Comparison of ENCODE assay signal across 16 cellular contexts in the genomic region with DNA sequence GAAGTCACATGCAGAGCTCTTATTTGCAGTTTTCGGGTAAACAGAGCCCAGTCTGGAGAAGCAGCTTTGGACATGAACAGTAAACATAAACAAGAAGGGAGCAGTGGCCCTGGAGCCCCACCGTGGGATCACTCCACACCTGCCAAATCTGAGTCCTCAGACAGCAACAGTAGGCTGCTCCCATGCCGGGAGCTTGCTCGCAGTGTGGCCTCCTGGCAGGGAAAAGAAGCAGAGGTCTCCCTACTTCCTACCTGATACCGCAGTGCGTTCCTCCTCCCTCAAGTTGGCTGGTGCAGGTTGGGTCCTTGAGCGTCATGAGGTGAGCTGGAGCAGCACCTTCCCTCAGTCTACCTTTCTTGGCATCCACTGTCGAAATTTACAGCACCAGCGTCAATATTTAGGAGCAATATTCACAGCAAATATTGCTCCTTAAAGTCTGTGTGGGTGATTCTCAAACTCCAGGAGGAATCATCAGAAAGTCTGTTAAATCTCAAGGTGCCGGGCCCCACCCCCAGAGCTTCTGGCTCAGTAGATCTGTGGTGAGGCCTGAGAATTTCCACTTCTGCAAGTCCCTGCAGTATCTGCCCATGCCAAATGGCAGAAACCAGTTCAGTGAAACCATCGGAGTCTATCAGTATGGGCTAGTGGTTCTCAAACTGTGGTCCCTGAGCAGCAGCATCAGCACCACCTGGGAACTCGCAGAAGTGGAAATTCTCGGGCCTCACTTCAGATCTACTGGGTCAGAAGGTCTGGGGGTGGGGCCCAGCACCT.
DNase-seq lines count a peak whose midpoint lies in the region; ATAC-seq and TF ChIP-seq lines count a peak whose summit lies in the region.
"Had no signal": no experiment of that assay in that cellular context is flagged by ENCODE, and none has a peak within 500 bp of the region (broad histone marks: within the 10 kb centered on the region; RNA-seq: fewer than 3 reads in every experiment).

No MANE protein-coding gene starts in this region.

- no peak overlapping the region for H3K27ac Mint-ChIP-seq in neural progenitor cell
- H3K27ac Mint-ChIP-seq: CD4-positive, alpha-beta T cell had no signal

- H3K36me3 ChIP-seq in right atrium auricular region (no peaks in the 10 kb centered on the region), adipocyte (ENCODE audit: control insufficient read depth, insufficient read depth, low read length, severe bottlenecking) (no peaks in the 10 kb centered on the region), neural progenitor cell (no peaks in the 10 kb centered on the region), upper lobe of right lung (no peaks in the 10 kb centered on the region), smooth muscle cell (ENCODE audit: low read depth) (no peaks in the 10 kb centered on the region)

- H3K4me2 ChIP-seq in neural progenitor cell (no peak overlapping the region), smooth muscle cell (no peak overlapping the region)

- no peaks in the 10 kb centered on the region for H3K36me3 Mint-ChIP-seq in neural progenitor cell

- H3F3A ChIP-seq in neural progenitor cell (ENCODE audit: low read depth), result no peaks in the 10 kb centered on the region
- no peaks in the 10 kb centered on the region for H3F3A ChIP-seq in smooth muscle cell (ENCODE audit: low read depth)

- H3K27ac ChIP-seq in right atrium auricular region (no peak overlapping the region), neural progenitor cell (no peak overlapping the region), upper lobe of right lung (no peak overlapping the region), smooth muscle cell (ENCODE audit: low read depth) (no peak overlapping the region)

- no peak overlapping the region for H3K4me3 Mint-ChIP-seq in neural progenitor cell
- H3K4me3 Mint-ChIP-seq: CD4-positive, alpha-beta T cell had no signal

- H3K9me3 ChIP-seq in right atrium auricular region, result no peaks in the 10 kb centered on the region
- H3K9me3 ChIP-seq in adipocyte (ENCODE audit: control insufficient read depth, low read length), result no peaks in the 10 kb centered on the region
- no peaks in the 10 kb centered on the region for H3K9me3 ChIP-seq in neural progenitor cell (ENCODE audit: low read depth)
- H3K9me3 ChIP-seq in upper lobe of right lung, result no peaks in the 10 kb centered on the region
- no peaks in the 10 kb centered on the region for H3K9me3 ChIP-seq in smooth muscle cell (replicated peaks; ENCODE audit: low read depth)

- H3K27me3 Mint-ChIP-seq in neural progenitor cell (ENCODE audit: insufficient read depth, low read depth), result peaks cover 5% of the 10 kb centered on the region

- DNase-seq in right atrium auricular region (ENCODE audit: low spot score) (peak; percentile 23), cardiac septum (ENCODE audit: low spot score) (no peak), adipocyte (ENCODE audit: low read depth) (no peak), neural progenitor cell (ENCODE audit: low spot score) (no peak), upper lobe of right lung (no peak), smooth muscle cell (lab: John Stamatoyannopoulos, UW; ENCODE audit: unreplicated experiment) (no peak), amniotic stem cell (lab: John Stamatoyannopoulos, UW) (no peak)
- DNase-seq: 8988T; AML-193; C1 segment of cervical spinal cord; Calu3; CD4-positive, alpha-beta T cell; DMS 273 treated with DMSO at 0.1 percent for 48 hours; GOT3; HCEC 1CT; IMR-90 had no signal

- H3K9me3 Mint-ChIP-seq in neural progenitor cell, result no peaks in the 10 kb centered on the region
- H3K9me3 Mint-ChIP-seq: CD4-positive, alpha-beta T cell had no signal

- H3K27me3 ChIP-seq in right atrium auricular region (no peaks in the 10 kb centered on the region), adipocyte (replicated peaks; ENCODE audit: control insufficient read depth, insufficient read depth, low read length) (peaks cover 20% of the 10 kb centered on the region), neural progenitor cell (no peaks in the 10 kb centered on the region), upper lobe of right lung (no peaks in the 10 kb centered on the region), smooth muscle cell (ENCODE audit: low read depth) (peaks cover 17% of the 10 kb centered on the region)

- H3K9ac ChIP-seq in adipocyte (ENCODE audit: low read length) (no peak overlapping the region), neural progenitor cell (no peak overlapping the region), smooth muscle cell (ENCODE audit: low read depth) (no peak overlapping the region)

- H3K4me1 Mint-ChIP-seq in neural progenitor cell, result no peaks in the 10 kb centered on the region

- H3K79me2 ChIP-seq in neural progenitor cell (ENCODE audit: low read depth) (no peaks in the 10 kb centered on the region), smooth muscle cell (ENCODE audit: low read depth) (no peaks in the 10 kb centered on the region)

- peak overlapping the region; percentile 8 for H2AFZ ChIP-seq in neural progenitor cell (replicated peaks)
- H2AFZ ChIP-seq in smooth muscle cell (ENCODE audit: low read depth), result no peak overlapping the region

- 94% methylated on average over 13 of the region's 13 CpGs for WGBS in smooth muscle cell (ENCODE audit: low lambda C conversion rate)

- ATAC-seq in upper lobe of right lung, result no peak

- H3K4me3 ChIP-seq in right atrium auricular region, result no peak overlapping the region
- peak overlapping the region; percentile 46 for H3K4me3 ChIP-seq in adipocyte (ENCODE audit: low read length)
- H3K4me3 ChIP-seq in neural progenitor cell, result no peak overlapping the region
- H3K4me3 ChIP-seq in upper lobe of right lung, result no peak overlapping the region
- H3K4me3 ChIP-seq in smooth muscle cell, result no peak overlapping the region

- H4K20me1 ChIP-seq in neural progenitor cell (ENCODE audit: low read depth) (no peaks in the 10 kb centered on the region), smooth muscle cell (ENCODE audit: low read depth) (no peaks in the 10 kb centered on the region)

- intact Hi-C loops in cardiac septum (cut with DNase I), result no loop called here
- intact Hi-C loops in upper lobe of right lung (cut with DNase I), result no loop called here

- H3K4me1 ChIP-seq in right atrium auricular region (peaks cover 0 to 4% of the 10 kb centered on the region in 2 donors), adipocyte (ENCODE audit: control insufficient read depth, insufficient read depth, low read length) (peaks cover 3% of the 10 kb centered on the region), neural progenitor cell (no peaks in the 10 kb centered on the region), upper lobe of right lung (no peaks in the 10 kb centered on the region), smooth muscle cell (ENCODE audit: low read depth) (no peaks in the 10 kb centered on the region)

- TF ChIP-seq CTCF in right atrium auricular region (IDR thresholded peaks at IDR 0.05), result no peak
- no peak for TF ChIP-seq CTCF in neural progenitor cell (IDR thresholded peaks at IDR 0.05)
- no peak for TF ChIP-seq CTCF in upper lobe of right lung (IDR thresholded peaks at IDR 0.05)
- TF ChIP-seq CTCF in smooth muscle cell (IDR thresholded peaks at IDR 0.05; ENCODE audit: borderline replicate concordance, insufficient read depth, poor library complexity, severe bottlenecking), result no peak
